Comparison of ENCODE assay signal across 9 cellular contexts in genomic region chr2:42722328-42723190, GRCh38. TPM values are rescaled to one million over a fixed set of nuclear protein-coding genes. Genes with fewer than 3 reads are reported as not detected.
DNase-seq lines count a peak whose midpoint lies in the region; ATAC-seq and TF ChIP-seq lines count a peak whose summit lies in the region.
"Had no signal": no experiment of that assay in that cellular context is flagged by ENCODE, and none has a peak within 500 bp of the region (broad histone marks: within the 10 kb centered on the region; RNA-seq: fewer than 3 reads in every experiment).

No MANE protein-coding gene starts in this region.

- no peaks in the 10 kb centered on the region for H3K4me1 Mint-ChIP-seq in CD8-positive, alpha-beta T cell (ENCODE audit: low read depth)

- intact Hi-C loops in ascending aorta (cut with DNase I) (no loop called here), thyroid gland (cut with DNase I) (no loop called here)
- intact Hi-C loops in CD8-positive, alpha-beta T cell (cut with DNase I, micrococcal nuclease): no loop called here

- TF ChIP-seq CTCF in ascending aorta (IDR thresholded peaks at IDR 0.05) (no peak), thyroid gland (IDR thresholded peaks at IDR 0.05) (peak in 1 of 6 experiments; percentile 25)
- TF ChIP-seq CTCF in CD8-positive, alpha-beta T cell (IDR thresholded peaks at IDR 0.05): no peak

- POLR2A ChIA-PET in CD8-positive, alpha-beta T cell (lab: Charles Lee): no interaction called here

- no peaks in the 10 kb centered on the region for H3K27me3 Mint-ChIP-seq in CD8-positive, alpha-beta T cell (ENCODE audit: low read depth)

- H3K27ac Mint-ChIP-seq in CD8-positive, alpha-beta T cell: no peak overlapping the region

- peaks cover 0 to 6% of the 10 kb centered on the region in 2 donors for H3K36me3 ChIP-seq in ascending aorta
- no peaks in the 10 kb centered on the region for H3K36me3 ChIP-seq in thyroid gland
- peaks cover 3% of the 10 kb centered on the region for H3K36me3 ChIP-seq in CD8-positive, alpha-beta T cell (ENCODE audit: insufficient read depth, low read length)

- H3K27ac ChIP-seq in ascending aorta (peak overlapping the region in 1 of 2 donors; percentile 49), thyroid gland (peak overlapping the region; percentile 74 to 81 (median 77))
- no peak overlapping the region for H3K27ac ChIP-seq in CD8-positive, alpha-beta T cell (ENCODE audit: low read depth, low read length)

- H3K9me3 ChIP-seq in ascending aorta: no peaks in the 10 kb centered on the region
- no peaks in the 10 kb centered on the region for H3K9me3 ChIP-seq in thyroid gland
- H3K9me3 ChIP-seq in CD8-positive, alpha-beta T cell (ENCODE audit: low read length): no peaks in the 10 kb centered on the region

- no peaks in the 10 kb centered on the region for H3K27me3 ChIP-seq in ascending aorta
- H3K27me3 ChIP-seq in thyroid gland: no peaks in the 10 kb centered on the region
- no peaks in the 10 kb centered on the region for H3K27me3 ChIP-seq in CD8-positive, alpha-beta T cell (ENCODE audit: insufficient read depth, low read length)

- H3K4me1 ChIP-seq in ascending aorta: no peaks in the 10 kb centered on the region
- H3K4me1 ChIP-seq in thyroid gland: peaks cover 11 to 15% of the 10 kb centered on the region in 2 donors
- H3K4me1 ChIP-seq in CD8-positive, alpha-beta T cell (ENCODE audit: insufficient read depth, low read length): no peaks in the 10 kb centered on the region

- CTCF ChIA-PET in CD8-positive, alpha-beta T cell (lab: Charles Lee): no interaction called here

- no peak for TF ChIP-seq POLR2A in thyroid gland (IDR thresholded peaks at IDR 0.05)

- no peak overlapping the region for H3K4me3 Mint-ChIP-seq in CD8-positive, alpha-beta T cell

- H3K4me3 ChIP-seq in ascending aorta (no peak overlapping the region), thyroid gland (replicated peaks in 1 of 3) (no peak overlapping the region)
- no peak overlapping the region for H3K4me3 ChIP-seq in CD8-positive, alpha-beta T cell (ENCODE audit: low read depth, low read length)

- peak; percentile 34 for DNase-seq in stimulated activated CD4-positive, alpha-beta T cell treated with anti-CD3 and anti-CD28 coated beads, Interleukin-15, amount 100 ng/mL, for 24 hours
- DNase-seq in stimulated activated CD4-positive, alpha-beta T cell treated with anti-CD3 and anti-CD28 coated beads, Interleukin-4, amount 100 ng/mL, for 1 hour: no peak
- DNase-seq in NCI-H1105 (lab: John Stamatoyannopoulos, UW) (peak; percentile 10), ascending aorta (ENCODE audit: low spot score in 2 of 2) (peak; percentile 29 to 74), islet precursor cell (peak; percentile 71), thyroid gland (peak; percentile 88 to 89)
- DNase-seq in CD8-positive, alpha-beta T cell: no peak

- H3K9me3 Mint-ChIP-seq in CD8-positive, alpha-beta T cell: no peaks in the 10 kb centered on the region

- H3K36me3 Mint-ChIP-seq in CD8-positive, alpha-beta T cell: peaks cover 50% of the 10 kb centered on the region

- ATAC-seq in HG02571 (IDR thresholded peaks at IDR 0.05; ENCODE audit: unreplicated experiment): peak; percentile 94
- no peak for ATAC-seq in CD8-positive, alpha-beta T cell

- 27 to 36% methylated on average over 7 of the region's 7 CpGs for WGBS in thyroid gland, 2 donors

RNA-seq across cellular contexts. Expression of gene OXER1, which starts 41.4 kb away (rescaled TPM):
- total RNA-seq in ascending aorta (0.32 TPM), thyroid gland (1 to 10 TPM in 1 of 4 donors, under 1 TPM in 2, not detected in 1; 0.78 to 1.3 (median 0.98) TPM)
- total RNA-seq in CD8-positive, alpha-beta T cell: under 1 TPM; 0.25 to 0.30 TPM
- total RNA-seq: dermis microvascular lymphatic vessel endothelial cell had no signal

Comparison
In these comparisons a context has a peak if more than half of its experiments do, and no peak if none do; other contexts are left out.
1. DNase-seq: peak in stimulated activated CD4-positive, alpha-beta T cell treated with anti-CD3 and anti-CD28 coated beads, Interleukin-15, amount 100 ng/mL, for 24 hours (single experiment), NCI-H1105 (single experiment), ascending aorta (2 of 2), islet precursor cell (single experiment) and thyroid gland (2 of 2); none in stimulated activated CD4-positive, alpha-beta T cell treated with anti-CD3 and anti-CD28 coated beads, Interleukin-4, amount 100 ng/mL, for 1 hour (single experiment) and CD8-positive, alpha-beta T cell (0 of 7).